ENCODE assay signal across 1 cellular context in genomic region chr1:21936366-21937031, GRCh38.
TF ChIP-seq lines count a peak whose summit lies in the region.

No MANE protein-coding gene starts in this region.

TF ChIP-seq in K562, 482 proteins besides CTCF, POLR2A, EP300 and RAD21 (continued from another document and continues in another):
- TF ChIP-seq ZNF449 (CRISPR knock-in tag; IDR thresholded peaks at IDR 0.05) (no peak), AFF1 (IDR thresholded peaks at IDR 0.05; ENCODE audit: low read depth in 1 of 2, partially characterized antibody in 2 of 2) (no peak), ZNF24 (IDR thresholded peaks at IDR 0.05) (no peak), PRDM10 (IDR thresholded peaks at IDR 0.05; ENCODE audit: partially characterized antibody) (no peak), ZNF696 (CRISPR knock-in tag; conservative IDR thresholded peaks at IDR 0.05) (no peak), RBM25 (IDR thresholded peaks at IDR 0.05; ENCODE audit: low read depth, low read length, severe bottlenecking) (peak; percentile 73), ZNF740 (CRISPR knock-in tag; IDR thresholded peaks at IDR 0.05) (no peak), ZNF740 (tag; IDR thresholded peaks at IDR 0.05) (no peak), SREBF1 (IDR thresholded peaks at IDR 0.05; ENCODE audit: borderline replicate concordance, low read depth, low read length) (no peak), L3MBTL2 (IDR thresholded peaks at IDR 0.05) (0 out of 2 replicates have a peak, but pooled peaks have one; percentile 31), RBBP5 (IDR thresholded peaks at IDR 0.05; ENCODE audit: borderline replicate concordance, insufficient read depth, low read length, poor library complexity, severe bottlenecking) (peak; percentile 20), ZNF511 (CRISPR knock-in tag; IDR thresholded peaks at IDR 0.05) (no peak), HCFC1 (IDR thresholded peaks at IDR 0.05; ENCODE audit: low read depth, low read length) (no peak), MNT (conservative IDR thresholded peaks at IDR 0.05) (0 out of 4 replicates have a peak, but pooled peaks of 1 of the 2 experiments have one; percentile 56), CGGBP1 (CRISPR knock-in tag; IDR thresholded peaks at IDR 0.05) (no peak), ZNF512 (tag; IDR thresholded peaks at IDR 0.05) (no peak), MITF (IDR thresholded peaks at IDR 0.05) (no peak), BCOR (IDR thresholded peaks at IDR 0.05) (peak; percentile 92), MXI1 (IDR thresholded peaks at IDR 0.05; ENCODE audit: low read depth, low read length) (no peak; the same call in 1 of the 2 replicates), MBD1 (CRISPR knock-in tag; IDR thresholded peaks at IDR 0.05) (no peak), HDAC2 (IDR thresholded peaks at IDR 0.05) (peak; percentile 82; the same call in 1 of the 2 replicates), SIN3A (IDR thresholded peaks at IDR 0.05; ENCODE audit: borderline replicate concordance in 2 of 2, control insufficient read depth in 1 of 2, low read depth in 2 of 2, low read length in 2 of 2) (peak in 1 of 2 experiments; percentile 29; a peak in 1 of 4 replicates), ZNF41 (CRISPR knock-in tag; conservative IDR thresholded peaks at IDR 0.05) (no peak), CHD1 (IDR thresholded peaks at IDR 0.05; ENCODE audit: low read length) (peak; percentile 53), LARP7 (IDR thresholded peaks at IDR 0.05) (no peak), ZNF77 (CRISPR knock-in tag; IDR thresholded peaks at IDR 0.05) (no peak), ZNF644 (tag; IDR thresholded peaks at IDR 0.05; ENCODE audit: low read depth) (no peak), KAT2B (IDR thresholded peaks at IDR 0.05; ENCODE audit: low read depth, low read length) (no peak), ELK1 (CRISPR knock-in tag; IDR thresholded peaks at IDR 0.05) (no peak), ZMIZ1 (IDR thresholded peaks at IDR 0.05; ENCODE audit: low read depth in 2 of 2, low read length in 2 of 2) (no peak), HMG20A (CRISPR knock-in tag; conservative IDR thresholded peaks at IDR 0.05) (no peak), PTTG1 (tag; IDR thresholded peaks at IDR 0.05; ENCODE audit: low read depth) (no peak), ZC3H8 (IDR thresholded peaks at IDR 0.05) (no peak), ZBTB7A (IDR thresholded peaks at IDR 0.05; ENCODE audit: borderline replicate concordance, control insufficient read depth, low read depth, low read length) (peak; percentile 94)
